Comparison of ENCODE assay signal across 19 cellular contexts in the genomic region with DNA sequence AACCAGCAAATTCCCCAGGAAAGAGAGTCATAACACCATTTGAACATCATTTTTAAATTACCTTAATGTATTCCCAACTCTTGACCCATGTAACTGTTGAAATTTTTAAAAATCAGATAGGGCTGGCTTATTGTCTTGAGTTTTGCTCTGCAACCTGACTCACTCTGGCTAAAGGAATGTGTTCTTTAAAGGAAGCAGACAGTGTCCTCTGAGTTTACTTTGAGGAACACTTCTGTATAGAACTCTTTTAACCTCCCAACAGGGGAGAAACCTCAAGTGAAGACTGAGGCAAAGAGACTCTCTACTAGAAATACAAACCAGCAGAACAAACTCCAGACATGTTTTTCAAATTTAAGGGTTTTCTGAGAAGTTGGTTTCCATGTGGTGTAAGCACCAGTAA.
"Had no signal": no experiment of that assay in that cellular context is flagged by ENCODE, and none has a peak within 500 bp of the region (broad histone marks: within the 10 kb centered on the region; RNA-seq: fewer than 3 reads in every experiment).

No MANE protein-coding gene starts in this region.

- H3K4me3 Mint-ChIP-seq: activated B cell treated with CpG ODN at 0.5 μM for 24 hours; activated CD8-positive, alpha-beta T cell treated with anti-CD3 and anti-CD28 coated beads, Interleukin-2, amount 10 ng/mL, durations not matched to agents 7 days and 5 days; activated naive CD8-positive, alpha-beta T cell; memory B cell; naive thymus-derived CD8-positive, alpha-beta T cell had no signal

- H3K36me3 ChIP-seq: breast epithelium, gastroesophageal sphincter, transverse colon had no signal

- H3K27me3 Mint-ChIP-seq: activated B cell treated with CpG ODN at 0.5 μM for 24 hours; activated naive CD8-positive, alpha-beta T cell; memory B cell; naive thymus-derived CD8-positive, alpha-beta T cell had no signal

- H3K27me3 ChIP-seq: breast epithelium, gastroesophageal sphincter, transverse colon had no signal

- H3K9me3 ChIP-seq: breast epithelium, gastroesophageal sphincter, transverse colon had no signal

- H3K27ac ChIP-seq: breast epithelium, epithelial cell of prostate, gastroesophageal sphincter, transverse colon had no signal

- DNase-seq: activated B cell treated with CpG ODN at 0.5 μM for 24 hours; activated CD4-positive, alpha-beta T cell treated with anti-CD3 and anti-CD28 coated beads for 48 hours; activated CD8-positive, alpha-beta memory T cell treated with anti-CD3 and anti-CD28 coated beads, Interleukin-2, amount 50 U/mL, for 4 hours; activated CD8-positive, alpha-beta T cell treated with anti-CD3 and anti-CD28 coated beads, Interleukin-2, amount 10 ng/mL, durations not matched to agents 7 days and 5 days; activated gamma-delta T cell treated with Interleukin-2 at 50 U/mL for 16 hours; dermis blood vessel endothelial cell; kidney; left ventricle myocardium superior; naive thymus-derived CD8-positive, alpha-beta T cell; posterior cingulate gyrus; stimulated activated CD4-positive, alpha-beta T cell treated with anti-CD3 and anti-CD28 coated beads, Interleukin-4, amount 100 ng/mL, for 4 hours; stimulated activated CD8-positive, alpha-beta memory T cell treated with anti-CD3 and anti-CD28 coated beads, Interleukin-4, amount 100 ng/mL, for 48 hours; stimulated activated naive CD4-positive, alpha-beta T cell treated with Interleukin-2 at 50 U/mL for 16 hours; transverse colon had no signal

- FAIRE-seq: kidney had no signal

- H3K9me3 Mint-ChIP-seq: activated B cell treated with CpG ODN at 0.5 μM for 24 hours; memory B cell; naive thymus-derived CD8-positive, alpha-beta T cell had no signal

- H3K27ac Mint-ChIP-seq: activated B cell treated with CpG ODN at 0.5 μM for 24 hours; activated CD8-positive, alpha-beta T cell treated with anti-CD3 and anti-CD28 coated beads, Interleukin-2, amount 10 ng/mL, durations not matched to agents 7 days and 5 days; activated naive CD8-positive, alpha-beta T cell; memory B cell had no signal

- ATAC-seq: activated CD8-positive, alpha-beta T cell treated with anti-CD3 and anti-CD28 coated beads, Interleukin-2, amount 10 ng/mL, durations not matched to agents 7 days and 5 days; gastroesophageal sphincter; left ventricle myocardium superior; naive thymus-derived CD8-positive, alpha-beta T cell had no signal

- H3K4me1 ChIP-seq: breast epithelium had no signal

- H3K4me3 ChIP-seq: breast epithelium, gastroesophageal sphincter, transverse colon had no signal
